Comparison of ENCODE assay signal across 8 cellular contexts in genomic region chr19:47573076-47574026, GRCh38. TPM values are rescaled to one million over a fixed set of nuclear protein-coding genes. Genes with fewer than 3 reads are reported as not detected.
DNase-seq lines count a peak whose midpoint lies in the region; ATAC-seq and TF ChIP-seq lines count a peak whose summit lies in the region.

TSS of gene ZNF541 (minus strand) at chr19:47573148. CDS start at chr19:47555856, 17,292 bp downstream.

- H3K4me1 ChIP-seq in mucosa of descending colon (ENCODE audit: low read depth): no peaks in the 10 kb centered on the region

- TF ChIP-seq CTCF in mucosa of descending colon (IDR thresholded peaks at IDR 0.05): no peak

- H3K36me3 Mint-ChIP-seq in activated CD4-positive, alpha-beta T cell treated with anti-CD3 and anti-CD28 coated beads for 36 hours (ENCODE audit: low read depth): no peaks in the 10 kb centered on the region

- POLR2A ChIA-PET in activated CD4-positive, alpha-beta T cell treated with anti-CD3 and anti-CD28 coated beads for 36 hours (lab: Charles Lee): no interaction called here

- peak within 1 kb of the TSS; percentile 32 for H3K4me3 Mint-ChIP-seq in activated CD4-positive, alpha-beta T cell treated with anti-CD3 and anti-CD28 coated beads for 36 hours

- CTCF ChIA-PET in activated CD4-positive, alpha-beta T cell treated with anti-CD3 and anti-CD28 coated beads for 36 hours (lab: Charles Lee): interaction anchor here (0.6 to 0.7 kb wide), 2 partner anchors 201 to 218 kb away, joined by 3 read pairs; no protein-coding TSS in a partner anchor

- peak; percentile 79 for ATAC-seq in activated CD4-positive, alpha-beta T cell treated with anti-CD3 and anti-CD28 coated beads for 36 hours
- ATAC-seq in mucosa of descending colon: peak; percentile 79
- ATAC-seq in GM21423 (IDR thresholded peaks at IDR 0.05; ENCODE audit: unreplicated experiment): no peak

- no peaks in the 10 kb centered on the region for H3K36me3 ChIP-seq in mucosa of descending colon (ENCODE audit: low read depth)

- H3K9me3 Mint-ChIP-seq in activated CD4-positive, alpha-beta T cell treated with anti-CD3 and anti-CD28 coated beads for 36 hours (ENCODE audit: low read depth): no peaks in the 10 kb centered on the region

- peaks cover 28% of the 10 kb centered on the region for H3K4me1 Mint-ChIP-seq in activated CD4-positive, alpha-beta T cell treated with anti-CD3 and anti-CD28 coated beads for 36 hours

- H3K4me3 ChIP-seq in mucosa of descending colon: no peak within 1 kb of the TSS

- H3K9me3 ChIP-seq in mucosa of descending colon: no peaks in the 10 kb centered on the region

- peaks cover 4% of the 10 kb centered on the region for H3K27me3 Mint-ChIP-seq in activated CD4-positive, alpha-beta T cell treated with anti-CD3 and anti-CD28 coated beads for 36 hours

- H3K27ac Mint-ChIP-seq in activated CD4-positive, alpha-beta T cell treated with anti-CD3 and anti-CD28 coated beads for 36 hours: peak within 1 kb of the TSS; percentile 2

- peak; percentile 57 for DNase-seq in Ammon's horn (ENCODE audit: low spot score)
- peak; percentile 85 for DNase-seq in activated CD4-positive, alpha-beta T cell treated with anti-CD3 and anti-CD28 coated beads for 36 hours
- peak in 54 of 61 donors; percentile 3 to 81 (median 50) for DNase-seq in caudate nucleus (lab: John Stamatoyannopoulos, UW)
- DNase-seq in mucosa of descending colon: peak; percentile 59 to 78 (median 71)
- DNase-seq in stimulated activated CD8-positive, alpha-beta memory T cell treated with anti-CD3 and anti-CD28 coated beads, Interleukin-7, amount 100 ng/mL, for 1 hour (ENCODE audit: low read depth in 2 of 2): peak; percentile 71 to 72
- DNase-seq in NCI-H510A (lab: John Stamatoyannopoulos, UW): no peak
- no peak for DNase-seq in COLO829 (ENCODE audit: low spot score)

- H3K27ac ChIP-seq in caudate nucleus (ENCODE audit: low read depth, low read length): no peak within 1 kb of the TSS

- intact Hi-C loops in activated CD4-positive, alpha-beta T cell treated with anti-CD3 and anti-CD28 coated beads for 36 hours (cut with DNase I, micrococcal nuclease): loop anchor here in 1 of 2 experiments (1.0 kb wide), 2 partner anchors 27 to 224 kb away; partner anchors contain the start of gene DHX34
- intact Hi-C loops in mucosa of descending colon (cut with DNase I, micrococcal nuclease): no loop called here

RNA-seq across cellular contexts. Expression of gene ZNF541, which starts in this region (rescaled TPM):
- under 1 TPM; 0.11 to 0.14 TPM for total RNA-seq in activated CD4-positive, alpha-beta T cell treated with anti-CD3 and anti-CD28 coated beads for 36 hours
- total RNA-seq in mucosa of descending colon: under 1 TPM in 1 of 3 donors, not detected in 2; 0.22 TPM

Comparison
In these comparisons a context has a peak if more than half of its experiments do, and no peak if none do; other contexts are left out.
1. Peak in DNase-seq and ATAC-seq in activated CD4-positive, alpha-beta T cell treated with anti-CD3 and anti-CD28 coated beads for 36 hours; RNA of the gene not detected or under 1 TPM.
2. Peak in DNase-seq and ATAC-seq in mucosa of descending colon; RNA of the gene not detected or under 1 TPM.
3. DNase-seq: peak in Ammon's horn (single experiment), caudate nucleus (54 of 61) and stimulated activated CD8-positive, alpha-beta memory T cell treated with anti-CD3 and anti-CD28 coated beads, Interleukin-7, amount 100 ng/mL, for 1 hour (2 of 2); none in NCI-H510A (single experiment) and COLO829 (single experiment).